16 cellular contexts compared by ENCODE assay signal in the genomic region with DNA sequence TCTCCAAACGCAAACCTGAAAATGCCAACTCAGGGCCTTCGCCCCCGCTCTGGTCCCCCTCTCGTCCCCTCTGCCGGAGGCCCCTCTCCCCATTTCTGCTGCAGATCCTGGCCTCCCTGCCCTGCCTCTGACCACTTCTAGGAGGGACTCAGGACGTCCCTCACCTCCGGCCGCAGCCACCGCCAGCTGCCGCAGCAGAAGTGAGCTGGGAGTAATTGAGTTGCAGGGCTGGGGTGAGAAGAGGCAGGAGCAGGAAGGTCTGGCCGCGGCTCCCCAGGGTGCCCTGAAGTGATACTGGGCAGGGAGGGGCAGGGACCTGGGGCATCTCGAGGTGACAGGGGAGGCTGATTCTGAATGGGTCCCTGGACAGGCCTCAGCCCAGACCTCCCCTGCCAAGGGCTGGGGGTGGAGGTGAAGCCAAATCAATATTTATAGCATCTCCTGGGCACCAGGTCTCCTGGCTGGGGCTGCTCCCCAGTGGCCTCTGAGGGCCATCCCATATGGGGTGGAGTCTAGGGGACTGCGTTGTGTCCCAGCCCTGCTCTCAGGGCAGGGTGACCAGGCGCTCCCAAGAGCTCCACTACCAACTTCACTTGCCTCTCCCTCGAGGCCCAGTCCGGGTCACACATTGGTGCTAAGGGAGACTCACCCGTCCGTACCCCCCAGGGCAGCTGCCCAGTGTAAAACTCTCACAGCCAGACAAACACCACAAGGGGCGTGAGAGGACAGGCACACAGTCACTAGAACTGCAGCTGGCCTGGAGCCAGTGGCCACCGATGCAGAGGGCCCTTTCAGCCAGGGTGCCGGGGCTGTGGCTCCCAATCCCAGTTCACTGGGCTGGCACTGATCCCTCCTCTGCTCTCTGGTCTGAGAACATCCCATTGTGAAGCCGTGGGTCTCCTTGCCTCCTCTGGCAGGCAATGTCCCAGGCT. TPM values are rescaled to one million over a fixed set of nuclear protein-coding genes. Genes with fewer than 3 reads are reported as not detected.
A peak's percentile ranks its signal among the peaks of the same experiment; 100 is the strongest.
DNase-seq lines count a peak whose midpoint lies in the region; TF ChIP-seq lines count a peak whose summit lies in the region.
"Had no signal": no experiment of that assay in that cellular context is flagged by ENCODE, and none has a peak within 500 bp of the region (broad histone marks: within the 10 kb centered on the region; RNA-seq: fewer than 3 reads in every experiment).

No MANE protein-coding gene starts in this region.

- POLR2A ChIA-PET in Caco-2 (lab: Charles Lee) = no interaction called here

- peak; percentile 26 for TF ChIP-seq CTCF in HFFc6 (IDR thresholded peaks at IDR 0.05)
- TF ChIP-seq CTCF in Caco-2 (IDR thresholded peaks at IDR 0.05; ENCODE audit: insufficient read depth in 1 of 2, low read depth in 1 of 2, low read length in 1 of 2, severe bottlenecking in 1 of 2, unreplicated experiment in 1 of 2) = no peak

- CTCF ChIA-PET in Caco-2 (lab: Charles Lee) = no interaction called here

- H3K4me3 ChIP-seq in HAP-1 (no peak overlapping the region), Caco-2 (ENCODE audit: low read depth, low read length) (no peak overlapping the region)
- H3K4me3 ChIP-seq: sigmoid colon had no signal

- DNase-seq in HFFc6 (no peak), SHP77 (lab: John Stamatoyannopoulos, UW) (peak; percentile 17 to 68), head of caudate nucleus (peak; percentile 30 to 89 (median 69)), posterior cingulate gyrus (peak in 7 of 10 donors; percentile 8 to 92 (median 74)), HAP-1 (ENCODE audit: low spot score in 2 of 2) (no peak), Caco-2 (no peak), cerebellar cortex (ENCODE audit: low spot score) (no peak)
- DNase-seq: activated CD4-positive, alpha-beta T cell treated with anti-CD3 and anti-CD28 coated beads, Interleukin-2, amount 50 U/mL, for 4 hours; amniotic stem cell; CD4-positive, CD25-positive, alpha-beta regulatory T cell; dermis blood vessel endothelial cell; immature natural killer cell; naive thymus-derived CD8-positive, alpha-beta T cell; sigmoid colon had no signal

- H3K36me3 ChIP-seq in HAP-1 (replicated peaks) = no peaks in the 10 kb centered on the region
- H3K36me3 ChIP-seq in Caco-2 (ENCODE audit: control insufficient read depth, insufficient read depth, low read length) = no peaks in the 10 kb centered on the region
- H3K36me3 ChIP-seq: sigmoid colon had no signal

- H3K27me3 ChIP-seq in HAP-1 (ENCODE audit: low read depth) (no peaks in the 10 kb centered on the region), Caco-2 (replicated peaks; ENCODE audit: control insufficient read depth, insufficient read depth, low read length) (no peaks in the 10 kb centered on the region)
- H3K27me3 ChIP-seq: sigmoid colon had no signal

- H3K9me3 Mint-ChIP-seq in HFFc6 (no peaks in the 10 kb centered on the region; the same call in 1 of the 2 replicates), Caco-2 (ENCODE audit: unreplicated experiment) (peaks cover 14% of the 10 kb centered on the region)
- H3K9me3 Mint-ChIP-seq: immature natural killer cell; naive thymus-derived CD8-positive, alpha-beta T cell; T-helper 2 cell treated with Interferon-gamma antibody and Interleukin-4, amounts not matched to agents 5 μg/mL and 100 μg/mL, for 36 hours had no signal

- no TSS peak for BruUV-seq in Caco-2 (replicated peaks; lab: Mats Ljungman, UMichigan)

- H3K9me3 ChIP-seq in HAP-1 = no peaks in the 10 kb centered on the region
- no peaks in the 10 kb centered on the region for H3K9me3 ChIP-seq in Caco-2
- H3K9me3 ChIP-seq: sigmoid colon had no signal

- no peak overlapping the region for H3K27ac Mint-ChIP-seq in HFFc6
- no peak overlapping the region for H3K27ac Mint-ChIP-seq in Caco-2 (ENCODE audit: unreplicated experiment)
- H3K27ac Mint-ChIP-seq: CD4-positive, CD25-positive, alpha-beta regulatory T cell; immature natural killer cell; stimulated activated naive CD8-positive, alpha-beta T cell treated with anti-CD3 and anti-CD28 coated beads, Interleukin-15, Interleukin-2, amounts not matched to agents 100 ng/mL and 50 ng/mL, for 24 hours; T-helper 2 cell treated with Interferon-gamma antibody and Interleukin-4, amounts not matched to agents 5 μg/mL and 100 μg/mL, for 36 hours had no signal

- H3K4me1 Mint-ChIP-seq in HFFc6 (ENCODE audit: low read depth) (peaks cover 20% of the 10 kb centered on the region), Caco-2 (ENCODE audit: low read depth, unreplicated experiment) (no peaks in the 10 kb centered on the region)
- H3K4me1 Mint-ChIP-seq: immature natural killer cell; naive thymus-derived CD8-positive, alpha-beta T cell had no signal

- in situ Hi-C loops in HAP-1 (cut with MboI; ENCODE audit: low sequenced_read_pairs) = no loop called here

- intact Hi-C loops in head of caudate nucleus (cut with DNase I) (no loop called here), posterior cingulate gyrus (cut with DNase I) (no loop called here), Caco-2 (cut with micrococcal nuclease; ENCODE audit: unreplicated experiment) (no loop called here)

- H3K4me1 ChIP-seq in HAP-1 (no peaks in the 10 kb centered on the region), Caco-2 (no peaks in the 10 kb centered on the region)

- peaks cover 7% of the 10 kb centered on the region for H3K27me3 Mint-ChIP-seq in HFFc6 (ENCODE audit: insufficient read depth)
- no peaks in the 10 kb centered on the region for H3K27me3 Mint-ChIP-seq in Caco-2 (ENCODE audit: insufficient read depth, unreplicated experiment)
- H3K27me3 Mint-ChIP-seq: stimulated activated naive CD8-positive, alpha-beta T cell treated with anti-CD3 and anti-CD28 coated beads, Interleukin-15, Interleukin-2, amounts not matched to agents 100 ng/mL and 50 ng/mL, for 24 hours had no signal

- H3K36me3 Mint-ChIP-seq in HFFc6 (ENCODE audit: low read depth) = no peaks in the 10 kb centered on the region
- no peaks in the 10 kb centered on the region for H3K36me3 Mint-ChIP-seq in Caco-2 (ENCODE audit: insufficient read depth, unreplicated experiment)
- H3K36me3 Mint-ChIP-seq: CD4-positive, CD25-positive, alpha-beta regulatory T cell; immature natural killer cell; naive thymus-derived CD8-positive, alpha-beta T cell had no signal

- H3K4me3 Mint-ChIP-seq in HFFc6 (no peak overlapping the region), Caco-2 (ENCODE audit: unreplicated experiment) (no peak overlapping the region)
- H3K4me3 Mint-ChIP-seq: CD4-positive, CD25-positive, alpha-beta regulatory T cell; immature natural killer cell; naive thymus-derived CD8-positive, alpha-beta T cell; stimulated activated naive CD8-positive, alpha-beta T cell treated with anti-CD3 and anti-CD28 coated beads, Interleukin-15, Interleukin-2, amounts not matched to agents 100 ng/mL and 50 ng/mL, for 24 hours; T-helper 2 cell treated with Interferon-gamma antibody and Interleukin-4, amounts not matched to agents 5 μg/mL and 100 μg/mL, for 36 hours had no signal

RNA-seq across cellular contexts. Expression of gene KCNIP3, which starts 33.0 kb away (rescaled TPM):
- total RNA-seq in HFFc6 (2021; fragmentation: NEBNext Ultra II Directional; extraction: Animal tissue kit (Norgen Biotek cat#: 25700)) = 1 to 10 TPM in 2 of 6 experiments, under 1 TPM in 4; 0.56 to 2.4 (median 0.67) TPM
- total RNA-seq in Caco-2 (2022) = not detected in 2 replicates
- total RNA-seq: CD4-positive, CD25-positive, alpha-beta regulatory T cell; naive thymus-derived CD8-positive, alpha-beta T cell had no signal

RNA-seq across cellular contexts. Expression of gene PROM2, which starts 55.9 kb away (rescaled TPM):
- under 1 TPM in 5 of 6 experiments, not detected in 1; 0.12 to 0.68 (median 0.35) TPM for total RNA-seq in HFFc6 (2021; fragmentation: NEBNext Ultra II Directional; extraction: Animal tissue kit (Norgen Biotek cat#: 25700))
- total RNA-seq in Caco-2 (2022) = 0.82 and 1.5 TPM in 2 replicates

Comparison
In these comparisons a context has a peak if more than half of its experiments do, and no peak if none do; other contexts are left out.
1. DNase-seq: peak in SHP77 (2 of 2), head of caudate nucleus (42 of 42) and posterior cingulate gyrus (7 of 10); none in HFFc6 (single experiment), HAP-1 (0 of 2), Caco-2 (0 of 2) and cerebellar cortex (single experiment).